ENCODE assay signal across 22 cellular contexts in the genomic region with DNA sequence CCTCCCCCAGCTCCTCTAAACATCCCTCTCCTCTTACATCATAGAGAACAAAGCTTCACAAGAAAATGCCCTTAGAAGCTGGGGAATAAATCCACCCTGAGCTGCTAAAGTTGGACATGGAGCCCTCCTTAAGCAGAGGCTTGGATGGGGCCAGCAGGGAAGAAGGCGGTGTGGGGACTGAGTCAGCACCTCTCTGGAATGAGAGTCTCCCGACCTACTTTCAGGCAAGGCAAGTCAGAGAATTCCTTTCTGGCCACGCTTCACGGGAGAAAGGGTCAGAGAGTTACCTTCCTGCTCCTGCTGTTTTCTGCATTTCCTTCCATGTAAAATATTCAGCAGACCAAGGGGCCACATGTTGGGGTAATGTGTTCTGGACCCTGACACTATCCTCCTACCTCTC.
A peak's percentile ranks its signal among the peaks of the same experiment; 100 is the strongest.
DNase-seq lines count a peak whose midpoint lies in the region; ATAC-seq, FAIRE-seq and TF ChIP-seq lines count a peak whose summit lies in the region.
"Had no signal": no experiment of that assay in that cellular context is flagged by ENCODE, and none has a peak within 500 bp of the region (broad histone marks: within the 10 kb centered on the region; RNA-seq: fewer than 3 reads in every experiment).

No MANE protein-coding gene starts in this region.

- no peaks in the 10 kb centered on the region for H3K4me1 Mint-ChIP-seq in activated T-cell treated with anti-CD3 and anti-CD28 coated beads, Interleukin-2, amount 50 U/mL, for 72 hours (ENCODE audit: low read depth)
- peaks cover 6% of the 10 kb centered on the region for H3K4me1 Mint-ChIP-seq in CD8-positive, alpha-beta T cell (ENCODE audit: low read depth)

- no peaks in the 10 kb centered on the region for H3K4me1 ChIP-seq in CD8-positive, alpha-beta T cell (ENCODE audit: insufficient read depth, low read length)
- H3K4me1 ChIP-seq: suprapubic skin had no signal

- H3K4me3 ChIP-seq in fibroblast of pulmonary artery (replicated peaks; ENCODE audit: low read depth, low read length), result no peak overlapping the region
- no peak overlapping the region for H3K4me3 ChIP-seq in MG63
- no peak overlapping the region for H3K4me3 ChIP-seq in CD8-positive, alpha-beta T cell (ENCODE audit: low read depth, low read length)
- H3K4me3 ChIP-seq: skin epidermis, suprapubic skin had no signal

- CTCF ChIA-PET in CD8-positive, alpha-beta T cell (lab: Charles Lee), result interaction anchor here (1.5 to 2.8 kb wide), 2 partner anchors 23 to 37 kb away, joined by 4 to 15 read pairs; no protein-coding TSS in a partner anchor

- no peaks in the 10 kb centered on the region for H3K27me3 ChIP-seq in MG63
- H3K27me3 ChIP-seq in CD8-positive, alpha-beta T cell (ENCODE audit: insufficient read depth, low read length), result no peaks in the 10 kb centered on the region
- H3K27me3 ChIP-seq: suprapubic skin had no signal

- H3K27ac ChIP-seq in CD8-positive, alpha-beta T cell (ENCODE audit: low read depth, low read length), result no peak overlapping the region
- H3K27ac ChIP-seq: KMS-11, skin epidermis, suprapubic skin had no signal

- no peaks in the 10 kb centered on the region for H3K27me3 Mint-ChIP-seq in activated T-cell treated with anti-CD3 and anti-CD28 coated beads, Interleukin-2, amount 50 U/mL, for 72 hours (ENCODE audit: low read depth)
- H3K27me3 Mint-ChIP-seq in CD8-positive, alpha-beta T cell (ENCODE audit: low read depth), result no peaks in the 10 kb centered on the region

- H3K9me3 Mint-ChIP-seq in activated T-cell treated with anti-CD3 and anti-CD28 coated beads, Interleukin-2, amount 50 U/mL, for 72 hours, result no peaks in the 10 kb centered on the region
- no peaks in the 10 kb centered on the region for H3K9me3 Mint-ChIP-seq in CD8-positive, alpha-beta T cell
- H3K9me3 Mint-ChIP-seq: activated naive CD4-positive, alpha-beta T cell treated with anti-CD3 and anti-CD28 coated beads, Interleukin-2, amount 10 ng/mL, durations not matched to agents 7 days and 5 days had no signal

- intact Hi-C loops in CD8-positive, alpha-beta T cell (cut with DNase I, micrococcal nuclease), result loop anchor here in 1 of 2 experiments (5.0 kb wide), 1 partner anchor 39 kb away; no protein-coding TSS in a partner anchor

- no peak for ATAC-seq in activated T-cell treated with anti-CD3 and anti-CD28 coated beads, Interleukin-2, amount 50 U/mL, for 72 hours (replicated peaks in 1 of 2)
- ATAC-seq in CD8-positive, alpha-beta T cell, result no peak
- ATAC-seq: left ventricle myocardium superior, Panc1 had no signal

- no peak overlapping the region for H3K27ac Mint-ChIP-seq in activated T-cell treated with anti-CD3 and anti-CD28 coated beads, Interleukin-2, amount 50 U/mL, for 72 hours
- H3K27ac Mint-ChIP-seq in CD8-positive, alpha-beta T cell, result no peak overlapping the region

- H3K4me3 Mint-ChIP-seq in activated T-cell treated with anti-CD3 and anti-CD28 coated beads, Interleukin-2, amount 50 U/mL, for 72 hours, result no peak overlapping the region
- H3K4me3 Mint-ChIP-seq in CD8-positive, alpha-beta T cell, result no peak overlapping the region
- H3K4me3 Mint-ChIP-seq: activated naive CD4-positive, alpha-beta T cell treated with anti-CD3 and anti-CD28 coated beads, Interleukin-2, amount 10 ng/mL, durations not matched to agents 7 days and 5 days had no signal

- H3K36me3 ChIP-seq in MG63, result no peaks in the 10 kb centered on the region
- H3K36me3 ChIP-seq in CD8-positive, alpha-beta T cell (ENCODE audit: insufficient read depth, low read length), result no peaks in the 10 kb centered on the region
- H3K36me3 ChIP-seq: suprapubic skin had no signal

- TF ChIP-seq CTCF in fibroblast of pulmonary artery (IDR thresholded peaks at IDR 0.05; ENCODE audit: low read length, missing control alignments), result no peak
- no peak for TF ChIP-seq CTCF in CD8-positive, alpha-beta T cell (IDR thresholded peaks at IDR 0.05)

- H3K9me3 ChIP-seq in MG63, result no peaks in the 10 kb centered on the region
- H3K9me3 ChIP-seq in CD8-positive, alpha-beta T cell (ENCODE audit: low read length), result no peaks in the 10 kb centered on the region
- H3K9me3 ChIP-seq: suprapubic skin had no signal

- FAIRE-seq in RCC 7860 (lab: Jason Lieb, UNC), result peak; percentile 80

- DNase-seq in ELR (ENCODE audit: low read depth) (peak; percentile 57), RCC 7860 (ENCODE audit: low spot score) (peak; percentile 50), fibroblast of pulmonary artery (ENCODE audit: low read depth) (peak; percentile 10), occipital lobe (lab: John Stamatoyannopoulos, UW) (peak; percentile 5), ureter (ENCODE audit: low spot score) (no peak), MG63 (no peak)
- no peak for DNase-seq in activated T-cell treated with anti-CD3 and anti-CD28 coated beads, Interleukin-2, amount 50 U/mL, for 72 hours
- no peak for DNase-seq in CD8-positive, alpha-beta T cell
- DNase-seq: activated naive CD4-positive, alpha-beta T cell treated with anti-CD3 and anti-CD28 coated beads, Interleukin-2, amount 10 ng/mL, durations not matched to agents 7 days and 5 days; AML-193; Calu3; H7; left ventricle myocardium superior; NCI-H1105; NCI-H2107; NCI-H748 treated with DMSO at 0.1 percent for 48 hours; stimulated activated CD4-positive, alpha-beta T cell treated with anti-CD3 and anti-CD28 coated beads, Interleukin-4, amount 100 ng/mL, for 4 hours; stimulated activated CD8-positive, alpha-beta memory T cell treated with anti-CD3 and anti-CD28 coated beads, Interleukin-4, amount 100 ng/mL, for 48 hours had no signal

- no peaks in the 10 kb centered on the region for H3K36me3 Mint-ChIP-seq in activated T-cell treated with anti-CD3 and anti-CD28 coated beads, Interleukin-2, amount 50 U/mL, for 72 hours (ENCODE audit: insufficient read depth in 2 of 2)
- no peaks in the 10 kb centered on the region for H3K36me3 Mint-ChIP-seq in CD8-positive, alpha-beta T cell
- H3K36me3 Mint-ChIP-seq: activated naive CD4-positive, alpha-beta T cell treated with anti-CD3 and anti-CD28 coated beads, Interleukin-2, amount 10 ng/mL, durations not matched to agents 7 days and 5 days had no signal

- POLR2A ChIA-PET in CD8-positive, alpha-beta T cell (lab: Charles Lee), result no interaction called here

Comparison
In these comparisons a context has a peak if more than half of its experiments do, and no peak if none do; other contexts are left out.
1. DNase-seq: peak in ELR (single experiment), RCC 7860 (single experiment), fibroblast of pulmonary artery (single experiment) and occipital lobe (single experiment); none in ureter (single experiment), MG63 (single experiment), activated T-cell treated with anti-CD3 and anti-CD28 coated beads, Interleukin-2, amount 50 U/mL, for 72 hours (0 of 2) and CD8-positive, alpha-beta T cell (0 of 7).